ENCODE assay signal across 10 cellular contexts in the genomic region with DNA sequence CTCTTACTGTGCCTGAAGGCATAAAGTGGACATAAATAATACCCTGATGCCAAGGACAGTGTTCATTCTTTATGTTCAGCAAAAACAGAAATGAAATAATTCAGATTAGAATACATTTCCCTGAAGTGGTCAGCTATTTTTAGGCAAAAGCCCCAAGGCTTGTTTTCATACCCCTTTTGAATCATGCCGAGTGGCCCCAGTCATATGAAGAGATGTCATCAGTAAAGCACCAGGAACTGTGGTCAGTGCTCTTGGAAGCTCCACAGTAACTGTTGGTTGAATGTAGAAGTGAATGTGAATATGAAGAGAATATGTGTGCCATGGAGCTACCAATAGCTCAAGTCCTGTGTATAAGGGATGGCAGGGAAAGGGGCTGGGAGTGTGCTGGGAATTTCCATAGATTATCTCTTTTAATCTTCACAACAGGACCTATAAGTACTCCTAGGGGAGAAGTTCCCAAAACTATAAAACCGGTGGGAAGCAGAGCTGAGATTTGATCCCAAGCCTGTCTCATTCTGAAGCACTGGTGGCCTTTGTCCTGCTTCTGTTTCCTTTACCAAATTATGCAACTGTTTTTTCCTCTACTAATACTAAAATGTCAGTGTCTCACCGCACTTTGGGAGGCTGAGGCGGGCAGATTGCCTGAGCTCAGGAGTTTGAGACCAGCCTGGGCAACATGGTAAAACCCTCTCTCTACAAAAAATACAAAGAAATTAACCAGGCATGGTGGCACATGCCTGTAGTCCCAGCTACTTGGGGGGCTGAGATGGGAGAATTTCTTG. TPM values are rescaled to one million over a fixed set of nuclear protein-coding genes. Genes with fewer than 3 reads are reported as not detected.
DNase-seq lines count a peak whose midpoint lies in the region; ATAC-seq, FAIRE-seq and TF ChIP-seq lines count a peak whose summit lies in the region.
"Had no signal": no experiment of that assay in that cellular context is flagged by ENCODE, and none has a peak within 500 bp of the region (broad histone marks: within the 10 kb centered on the region; RNA-seq: fewer than 3 reads in every experiment).

No MANE protein-coding gene starts in this region.

- H3K79me1 ChIP-seq in H9 (ENCODE audit: insufficient read depth, low read depth, low read length, poor library complexity, severe bottlenecking): no peaks in the 10 kb centered on the region

- no peak overlapping the region for H2BK120ac ChIP-seq in H9 (ENCODE audit: low read depth, low read length, poor library complexity, severe bottlenecking)

- H3K14ac ChIP-seq in H9 (ENCODE audit: insufficient read depth, low read length): no peak overlapping the region

- no peak overlapping the region for H2BK5ac ChIP-seq in H9 (ENCODE audit: insufficient read length, low read length)

- no peaks in the 10 kb centered on the region for H3K36me3 Mint-ChIP-seq in activated CD4-positive, alpha-beta memory T cell treated with anti-CD3 and anti-CD28 coated beads for 36 hours
- H3K36me3 Mint-ChIP-seq in osteocyte (ENCODE audit: unreplicated experiment) (peaks cover 2% of the 10 kb centered on the region), H9 (ENCODE audit: insufficient read depth in 1 of 3, low read depth in 3 of 3) (no peaks in the 10 kb centered on the region)

- H2AFZ ChIP-seq in H9 (ENCODE audit: low read length): no peak overlapping the region

- POLR2A ChIA-PET in activated CD4-positive, alpha-beta memory T cell treated with anti-CD3 and anti-CD28 coated beads for 36 hours (lab: Charles Lee): interaction anchor here (0.8 to 1.7 kb wide), 4 partner anchors 11 to 98 kb away, joined by 3 to 8 read pairs (median 6); a partner anchor contains a TSS

- H2BK20ac ChIP-seq in H9 (ENCODE audit: low read depth, low read length, poor library complexity, severe bottlenecking): no peak overlapping the region

- TF ChIP-seq POLR2A in GM12892 (IDR thresholded peaks at IDR 0.05; ENCODE audit: low read depth, low read length): no peak

- H4K91ac ChIP-seq in H9 (ENCODE audit: insufficient read length, low read depth, low read length): no peak overlapping the region

- H3K4me1 ChIP-seq in H9 (ENCODE audit: insufficient read depth, low read length): no peaks in the 10 kb centered on the region

- intact Hi-C loops in activated CD4-positive, alpha-beta memory T cell treated with anti-CD3 and anti-CD28 coated beads for 36 hours (cut with micrococcal nuclease): loop anchor here (5.0 to 10.0 kb wide), 2 partner anchors 256 to 283 kb away; a partner anchor contains a TSS

- no peak overlapping the region for H3K9ac ChIP-seq in H9 (ENCODE audit: extremely low read depth, insufficient read length, low read length)

- no peak overlapping the region for H3K4me2 ChIP-seq in H9 (ENCODE audit: insufficient read depth, insufficient read length, low read length)

- no peaks in the 10 kb centered on the region for H3K27me3 ChIP-seq in H9 (ENCODE audit: insufficient read depth, low read length)

- H3K9me3 ChIP-seq in H9 (ENCODE audit: control insufficient read depth, low read depth, low read length): no peaks in the 10 kb centered on the region

- no peak overlapping the region for H4K8ac ChIP-seq in H9 (replicated peaks; ENCODE audit: insufficient read length, low read depth, low read length)

- H3K23me2 ChIP-seq in H9 (ENCODE audit: insufficient read length, low read depth, low read length, poor library complexity, severe bottlenecking): no peaks in the 10 kb centered on the region

- H3K27ac Mint-ChIP-seq in activated CD4-positive, alpha-beta memory T cell treated with anti-CD3 and anti-CD28 coated beads for 36 hours: peak overlapping the region; percentile 63
- H3K27ac Mint-ChIP-seq in osteocyte (ENCODE audit: unreplicated experiment): peak overlapping the region; percentile 38
- H3K27ac Mint-ChIP-seq in H9: peak overlapping the region in 1 of 3 experiments; percentile 12; a peak in 1 of 7 replicates

- no peak overlapping the region for H2BK12ac ChIP-seq in H9 (ENCODE audit: insufficient read length, low read depth, low read length)

- H3K27me3 Mint-ChIP-seq in activated CD4-positive, alpha-beta memory T cell treated with anti-CD3 and anti-CD28 coated beads for 36 hours: no peaks in the 10 kb centered on the region
- H3K27me3 Mint-ChIP-seq in osteocyte (ENCODE audit: unreplicated experiment) (no peaks in the 10 kb centered on the region), H9 (ENCODE audit: low read depth) (no peaks in the 10 kb centered on the region)

- no peak overlapping the region for H2BK15ac ChIP-seq in H9 (ENCODE audit: low read depth, low read length)

- CTCF ChIA-PET in activated CD4-positive, alpha-beta memory T cell treated with anti-CD3 and anti-CD28 coated beads for 36 hours (lab: Charles Lee): interaction anchor here (0.6 to 1.0 kb wide), 3 partner anchors 10 to 96 kb away, joined by 3 to 4 read pairs (median 3); no protein-coding TSS in a partner anchor

- no peak overlapping the region for H3K4me3 Mint-ChIP-seq in activated CD4-positive, alpha-beta memory T cell treated with anti-CD3 and anti-CD28 coated beads for 36 hours
- H3K4me3 Mint-ChIP-seq in osteocyte (ENCODE audit: unreplicated experiment): no peak overlapping the region
- H3K4me3 Mint-ChIP-seq in H9: no peak overlapping the region

- no CpG with 5 or more reads among the region's 4 CpGs for WGBS in H9 (ENCODE audit: extremely low coverage, insufficient read length, low lambda C conversion rate)

- H2AK5ac ChIP-seq in H9 (ENCODE audit: insufficient read length, low read length): no peak overlapping the region

- no peaks in the 10 kb centered on the region for H3K79me2 ChIP-seq in H9 (ENCODE audit: insufficient read depth, low read length)

- TF ChIP-seq CTCF in osteocyte (IDR thresholded peaks at IDR 0.05) (no peak), H9 (conservative IDR thresholded peaks at IDR 0.05) (no peak)

- H3K4me1 Mint-ChIP-seq in activated CD4-positive, alpha-beta memory T cell treated with anti-CD3 and anti-CD28 coated beads for 36 hours (ENCODE audit: low read depth): peaks cover 78% of the 10 kb centered on the region
- H3K4me1 Mint-ChIP-seq in osteocyte (ENCODE audit: unreplicated experiment) (peaks cover 48% of the 10 kb centered on the region), H9 (peaks cover 4 to 12% of the 10 kb centered on the region in 2 experiments; a peak in 3 of 4 replicates)

- DNase-seq in activated CD4-positive, alpha-beta memory T cell treated with anti-CD3 and anti-CD28 coated beads for 36 hours: peak; percentile 62
- DNase-seq in osteocyte (ENCODE audit: extremely low spot score, unreplicated experiment): no peak
- no peak for DNase-seq in NCI-H146 treated with DMSO at 0.1 percent for 48 hours (lab: John Stamatoyannopoulos, UW; ENCODE audit: unreplicated experiment)
- DNase-seq in GM12892 (ENCODE audit: insufficient read length): no peak
- no peak for DNase-seq in H9
- DNase-seq: Karpas-422 had no signal

- H3K4ac ChIP-seq in H9 (ENCODE audit: low read depth, low read length): no peak overlapping the region

- no peak overlapping the region for H3K56ac ChIP-seq in H9 (ENCODE audit: insufficient read length, low read depth, low read length)

- no peak for FAIRE-seq in GM12892 (lab: Jason Lieb, UNC)

- H3K27ac ChIP-seq in H9 (ENCODE audit: insufficient read length, low read depth, low read length): no peak overlapping the region
- H3K27ac ChIP-seq: epithelial cell of prostate had no signal

- ATAC-seq in GM18868 (IDR thresholded peaks at IDR 0.05; ENCODE audit: unreplicated experiment) (peak; percentile 40), HG02588 (IDR thresholded peaks at IDR 0.05; ENCODE audit: unreplicated experiment) (peak; percentile 42), HG03457 (IDR thresholded peaks at IDR 0.05; ENCODE audit: unreplicated experiment) (no peak)

- no peak overlapping the region for H3K18ac ChIP-seq in H9 (ENCODE audit: insufficient read length, low read depth, low read length)

- H3T11ph ChIP-seq in H9 (ENCODE audit: low read length): no peak overlapping the region

- no peaks in the 10 kb centered on the region for H3K9me3 Mint-ChIP-seq in activated CD4-positive, alpha-beta memory T cell treated with anti-CD3 and anti-CD28 coated beads for 36 hours
- H3K9me3 Mint-ChIP-seq in osteocyte (ENCODE audit: unreplicated experiment): no peaks in the 10 kb centered on the region
- no peaks in the 10 kb centered on the region for H3K9me3 Mint-ChIP-seq in H9

- H4K20me1 ChIP-seq in H9 (ENCODE audit: control insufficient read depth, insufficient read depth, insufficient read length): no peaks in the 10 kb centered on the region

- H3K23ac ChIP-seq in H9 (ENCODE audit: insufficient read length, low read depth, low read length): no peak overlapping the region

- no peak overlapping the region for H4K5ac ChIP-seq in H9 (ENCODE audit: insufficient read length, low read depth, low read length)

RNA-seq across cellular contexts. Expression of a gene that starts 52.6 kb away (rescaled TPM):
- 10 to 100 TPM; 17.7 to 19.4 TPM for total RNA-seq in activated CD4-positive, alpha-beta memory T cell treated with anti-CD3 and anti-CD28 coated beads for 36 hours
- total RNA-seq in osteocyte (14.4 and 17.3 TPM in 2 replicates), H9 (2021) (9.6 and 11.4 TPM in 2 replicates)
- 0.34 TPM for polyA plus RNA-seq in GM12892 (2012; ENCODE audit: missing spikeins)
